In the genomic region with DNA sequence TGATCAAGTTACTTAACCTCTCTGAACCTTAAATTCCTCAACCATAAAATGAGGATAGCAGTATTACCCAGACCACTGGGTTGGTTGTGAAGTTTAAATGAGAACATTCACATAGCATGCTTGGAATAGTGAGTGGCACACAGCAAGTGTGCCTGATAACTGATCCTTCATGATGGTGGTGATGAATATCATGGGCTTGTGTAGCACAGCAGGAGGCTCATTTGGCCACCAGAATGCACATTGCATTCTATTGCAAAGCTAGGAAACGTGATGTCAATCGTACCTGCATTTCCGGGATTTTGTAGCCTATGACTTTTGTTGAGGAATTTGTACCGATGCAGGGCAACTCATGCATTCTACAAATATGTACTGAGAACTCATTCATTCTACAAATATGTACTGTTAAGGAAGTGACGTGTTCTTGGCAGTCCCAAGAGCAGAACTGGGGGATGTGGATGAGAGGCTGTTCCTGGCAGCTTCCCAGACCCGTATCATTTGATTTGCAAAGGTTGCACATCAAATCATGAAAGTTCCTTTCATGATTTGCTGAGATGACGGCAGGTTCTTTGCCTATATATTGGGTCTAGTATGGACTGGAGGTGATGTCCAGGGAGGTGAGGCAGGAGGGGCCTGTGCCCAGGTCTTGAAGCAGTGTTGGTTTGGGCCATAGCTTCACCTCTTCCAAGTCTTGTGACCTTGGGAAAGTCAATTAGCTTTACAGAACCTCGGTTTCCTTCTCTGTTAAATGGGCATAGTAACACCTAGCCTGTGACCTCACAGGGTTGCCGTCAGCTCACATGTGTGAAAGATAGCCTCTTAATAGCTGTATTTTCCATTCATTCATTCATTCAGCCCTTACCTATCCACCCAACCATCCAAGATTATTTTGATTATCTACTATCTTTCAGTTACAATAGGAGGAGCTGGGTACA, we compare ENCODE assay signal across 1 cellular context.
TF ChIP-seq lines count a peak whose summit lies in the region.

No MANE protein-coding gene starts in this region.

TF ChIP-seq in Ishikawa, 13 proteins besides CTCF, POLR2A, EP300 and RAD21 (continued from another document):
- TF ChIP-seq, protein P1, sequence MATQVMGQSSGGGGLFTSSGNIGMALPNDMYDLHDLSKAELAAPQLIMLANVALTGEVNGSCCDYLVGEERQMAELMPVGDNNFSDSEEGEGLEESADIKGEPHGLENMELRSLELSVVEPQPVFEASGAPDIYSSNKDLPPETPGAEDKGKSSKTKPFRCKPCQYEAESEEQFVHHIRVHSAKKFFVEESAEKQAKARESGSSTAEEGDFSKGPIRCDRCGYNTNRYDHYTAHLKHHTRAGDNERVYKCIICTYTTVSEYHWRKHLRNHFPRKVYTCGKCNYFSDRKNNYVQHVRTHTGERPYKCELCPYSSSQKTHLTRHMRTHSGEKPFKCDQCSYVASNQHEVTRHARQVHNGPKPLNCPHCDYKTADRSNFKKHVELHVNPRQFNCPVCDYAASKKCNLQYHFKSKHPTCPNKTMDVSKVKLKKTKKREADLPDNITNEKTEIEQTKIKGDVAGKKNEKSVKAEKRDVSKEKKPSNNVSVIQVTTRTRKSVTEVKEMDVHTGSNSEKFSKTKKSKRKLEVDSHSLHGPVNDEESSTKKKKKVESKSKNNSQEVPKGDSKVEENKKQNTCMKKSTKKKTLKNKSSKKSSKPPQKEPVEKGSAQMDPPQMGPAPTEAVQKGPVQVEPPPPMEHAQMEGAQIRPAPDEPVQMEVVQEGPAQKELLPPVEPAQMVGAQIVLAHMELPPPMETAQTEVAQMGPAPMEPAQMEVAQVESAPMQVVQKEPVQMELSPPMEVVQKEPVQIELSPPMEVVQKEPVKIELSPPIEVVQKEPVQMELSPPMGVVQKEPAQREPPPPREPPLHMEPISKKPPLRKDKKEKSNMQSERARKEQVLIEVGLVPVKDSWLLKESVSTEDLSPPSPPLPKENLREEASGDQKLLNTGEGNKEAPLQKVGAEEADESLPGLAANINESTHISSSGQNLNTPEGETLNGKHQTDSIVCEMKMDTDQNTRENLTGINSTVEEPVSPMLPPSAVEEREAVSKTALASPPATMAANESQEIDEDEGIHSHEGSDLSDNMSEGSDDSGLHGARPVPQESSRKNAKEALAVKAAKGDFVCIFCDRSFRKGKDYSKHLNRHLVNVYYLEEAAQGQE (IDR thresholded peaks at IDR 0.05; ENCODE audit: low read depth): no peak
- TF ChIP-seq EGR1 (IDR thresholded peaks at IDR 0.05) (0 out of 2 replicates have a peak, but pooled peaks have one; percentile 11), NFIC (IDR thresholded peaks at IDR 0.05) (peak; percentile 96)
